In the genomic region with DNA sequence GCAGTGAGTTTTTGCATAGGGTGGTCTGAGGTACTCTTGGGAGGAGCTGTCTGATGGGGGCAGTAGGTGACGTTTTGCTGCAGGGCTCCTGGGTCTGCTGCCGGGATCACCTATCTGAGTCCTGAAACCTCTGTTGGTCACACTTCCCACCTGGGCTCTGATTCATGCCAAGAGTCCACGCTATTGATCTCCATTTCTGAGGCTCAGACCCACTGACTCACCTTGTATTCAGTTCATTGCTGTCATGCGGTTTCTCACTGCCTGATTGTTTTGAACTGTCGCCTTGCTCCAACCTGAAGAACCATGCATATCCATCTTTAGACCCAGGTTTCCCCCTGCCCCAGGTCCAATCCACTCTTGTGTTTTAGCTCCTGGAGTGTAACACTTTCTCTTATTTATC, we compare ENCODE assay signal across 24 cellular contexts.
DNase-seq lines count a peak whose midpoint lies in the region; ATAC-seq, FAIRE-seq and TF ChIP-seq lines count a peak whose summit lies in the region.
"Had no signal": no experiment of that assay in that cellular context is flagged by ENCODE, and none has a peak within 500 bp of the region (broad histone marks: within the 10 kb centered on the region; RNA-seq: fewer than 3 reads in every experiment).

No MANE protein-coding gene starts in this region.

- H3K36me3 ChIP-seq in bronchial epithelial cell (ENCODE audit: control insufficient read depth, insufficient read depth, low read length): no peaks in the 10 kb centered on the region
- no peaks in the 10 kb centered on the region for H3K36me3 ChIP-seq in GM23248 (ENCODE audit: low read depth)
- H3K36me3 ChIP-seq: BE2C; BLaER1 treated with 17β-estradiol and CSF1 and Interleukin-3, amounts not matched to agents 10 nM and 100 nM had no signal

- H3K79me2 ChIP-seq in GM23248 (ENCODE audit: insufficient read depth): no peaks in the 10 kb centered on the region

- no peak overlapping the region for H2AFZ ChIP-seq in GM23248

- no peak overlapping the region for H3K9ac ChIP-seq in GM23248
- H3K9ac ChIP-seq: BLaER1 treated with 17β-estradiol and CSF1 and Interleukin-3, amounts not matched to agents 10 nM and 100 nM had no signal

- peaks cover 30% of the 10 kb centered on the region for H3F3A ChIP-seq in GM23248 (ENCODE audit: insufficient read depth)

- no peak for TF ChIP-seq CTCF in Calu3 (IDR thresholded peaks at IDR 0.05; ENCODE audit: unreplicated experiment)
- TF ChIP-seq CTCF in bronchial epithelial cell (IDR thresholded peaks at IDR 0.05; ENCODE audit: insufficient read depth, low read length, severe bottlenecking): no peak

- H4K20me1 ChIP-seq in GM23248 (ENCODE audit: insufficient read depth): no peaks in the 10 kb centered on the region
- H4K20me1 ChIP-seq: BLaER1 treated with 17β-estradiol and CSF1 and Interleukin-3, amounts not matched to agents 10 nM and 100 nM had no signal

- 92 to 95% methylated on average over 5 of the region's 5 CpGs for WGBS in GM23248 (ENCODE audit: low coverage in 1 of 2, low lambda C conversion rate in 2 of 2, missing lambda C conversion rate in 2 of 2), 2 experiments

- no peaks in the 10 kb centered on the region for H3K4me1 Mint-ChIP-seq in Calu3 (ENCODE audit: low read depth, unreplicated experiment)
- H3K4me1 Mint-ChIP-seq in naive thymus-derived CD8-positive, alpha-beta T cell: no peaks in the 10 kb centered on the region
- H3K4me1 Mint-ChIP-seq: CD14-positive monocyte; CD8-positive, alpha-beta memory T cell had no signal

- H3K4me2 ChIP-seq in GM23248 (ENCODE audit: unreplicated experiment): no peak overlapping the region
- H3K4me2 ChIP-seq: A549; BLaER1 treated with 17β-estradiol and CSF1 and Interleukin-3, amounts not matched to agents 10 nM and 100 nM had no signal

- in situ Hi-C loops in GM23248 (cut with MboI): no loop called here

- DNase-seq in Calu3 (peak; percentile 24), M059J (ENCODE audit: low read depth) (peak; percentile 28), bronchial epithelial cell (ENCODE audit: low read depth) (peak; percentile 18), kidney tubule cell (ENCODE audit: low spot score) (peak; percentile 20), GM23248 (no peak), urothelium cell line (ENCODE audit: low spot score) (no peak)
- no peak for DNase-seq in naive thymus-derived CD8-positive, alpha-beta T cell
- DNase-seq: 8988T; ACHN; AML-193; BE2C; CD4-positive, alpha-beta T cell; CD8-positive, alpha-beta memory T cell; DMS53; DMS79 treated with DMSO at 0.1 percent for 48 hours; GF-D8; H7; HCEC 1CT had no signal

- H3K27me3 ChIP-seq in bronchial epithelial cell (ENCODE audit: control insufficient read depth, insufficient read depth, low read length) (no peaks in the 10 kb centered on the region), GM23248 (replicated peaks; ENCODE audit: insufficient read depth) (no peaks in the 10 kb centered on the region)
- H3K27me3 ChIP-seq: BE2C; BLaER1 treated with 17β-estradiol and CSF1 and Interleukin-3, amounts not matched to agents 10 nM and 100 nM had no signal

- no peaks in the 10 kb centered on the region for H3K27me3 Mint-ChIP-seq in Calu3 (ENCODE audit: unreplicated experiment)
- H3K27me3 Mint-ChIP-seq in naive thymus-derived CD8-positive, alpha-beta T cell: no peaks in the 10 kb centered on the region
- H3K27me3 Mint-ChIP-seq: CD4-positive, alpha-beta T cell had no signal

- peaks cover 46% of the 10 kb centered on the region for H3K4me1 ChIP-seq in GM23248 (ENCODE audit: insufficient read depth)
- H3K4me1 ChIP-seq: BE2C; BLaER1 treated with 17β-estradiol and CSF1 and Interleukin-3, amounts not matched to agents 10 nM and 100 nM had no signal

- POLR2A ChIA-PET in naive thymus-derived CD8-positive, alpha-beta T cell (lab: Charles Lee): no interaction called here

- no peaks in the 10 kb centered on the region for H3K9me2 ChIP-seq in GM23248 (ENCODE audit: insufficient read depth)

- H3K4me3 ChIP-seq in bronchial epithelial cell (ENCODE audit: low read depth, low read length) (no peak overlapping the region), GM23248 (no peak overlapping the region)
- H3K4me3 ChIP-seq: A549; BLaER1 treated with 17β-estradiol and CSF1 and Interleukin-3, amounts not matched to agents 10 nM and 100 nM had no signal

- intact Hi-C loops in Calu3 (cut with micrococcal nuclease; ENCODE audit: unreplicated experiment): no loop called here

- CTCF ChIA-PET in Calu3 (lab: Charles Lee): no interaction called here

- no peak overlapping the region for H3K27ac ChIP-seq in GM23248
- H3K27ac ChIP-seq: A549; BLaER1 treated with 17β-estradiol and CSF1 and Interleukin-3, amounts not matched to agents 10 nM and 100 nM had no signal

- H3K27ac Mint-ChIP-seq in Calu3 (ENCODE audit: unreplicated experiment): no peak overlapping the region
- no peak overlapping the region for H3K27ac Mint-ChIP-seq in naive thymus-derived CD8-positive, alpha-beta T cell
- H3K27ac Mint-ChIP-seq: CD14-positive monocyte; CD4-positive, alpha-beta T cell; CD8-positive, alpha-beta memory T cell had no signal

- H3K9me3 Mint-ChIP-seq in Calu3 (ENCODE audit: low read depth, unreplicated experiment): peaks cover 4% of the 10 kb centered on the region
- peaks cover 0 to 23% (median 3%) of the 10 kb centered on the region in 9 donors for H3K9me3 Mint-ChIP-seq in naive thymus-derived CD8-positive, alpha-beta T cell

- no peaks in the 10 kb centered on the region for H3K9me3 ChIP-seq in GM23248 (ENCODE audit: low read depth)
- H3K9me3 ChIP-seq: BE2C had no signal

- H3K36me3 Mint-ChIP-seq in Calu3 (ENCODE audit: insufficient read depth, unreplicated experiment): no peaks in the 10 kb centered on the region
- H3K36me3 Mint-ChIP-seq in naive thymus-derived CD8-positive, alpha-beta T cell: no peaks in the 10 kb centered on the region
- H3K36me3 Mint-ChIP-seq: CD14-positive monocyte; CD8-positive, alpha-beta memory T cell had no signal

- BruUV-seq in Calu3 (replicated peaks; lab: Mats Ljungman, UMichigan): no TSS peak

- H3K4me3 Mint-ChIP-seq in Calu3 (ENCODE audit: low read depth, unreplicated experiment): no peak overlapping the region
- no peak overlapping the region for H3K4me3 Mint-ChIP-seq in naive thymus-derived CD8-positive, alpha-beta T cell
- H3K4me3 Mint-ChIP-seq: CD14-positive monocyte; CD4-positive, alpha-beta T cell; CD8-positive, alpha-beta memory T cell had no signal

- FAIRE-seq in bronchial epithelial cell (lab: Jason Lieb, UNC) (no peak), urothelium cell line (lab: Jason Lieb, UNC) (no peak)
- FAIRE-seq: A549, GM12891, GM18507, H1 had no signal

- no peak for ATAC-seq in naive thymus-derived CD8-positive, alpha-beta T cell
- ATAC-seq: A549 had no signal

Comparison
In these comparisons a context has a peak if more than half of its experiments do, and no peak if none do; other contexts are left out.
1. DNase-seq: peak in Calu3 (single experiment), M059J (single experiment), bronchial epithelial cell (single experiment) and kidney tubule cell (single experiment); none in GM23248 (single experiment), urothelium cell line (single experiment) and naive thymus-derived CD8-positive, alpha-beta T cell (0 of 10).